In the genomic region with DNA sequence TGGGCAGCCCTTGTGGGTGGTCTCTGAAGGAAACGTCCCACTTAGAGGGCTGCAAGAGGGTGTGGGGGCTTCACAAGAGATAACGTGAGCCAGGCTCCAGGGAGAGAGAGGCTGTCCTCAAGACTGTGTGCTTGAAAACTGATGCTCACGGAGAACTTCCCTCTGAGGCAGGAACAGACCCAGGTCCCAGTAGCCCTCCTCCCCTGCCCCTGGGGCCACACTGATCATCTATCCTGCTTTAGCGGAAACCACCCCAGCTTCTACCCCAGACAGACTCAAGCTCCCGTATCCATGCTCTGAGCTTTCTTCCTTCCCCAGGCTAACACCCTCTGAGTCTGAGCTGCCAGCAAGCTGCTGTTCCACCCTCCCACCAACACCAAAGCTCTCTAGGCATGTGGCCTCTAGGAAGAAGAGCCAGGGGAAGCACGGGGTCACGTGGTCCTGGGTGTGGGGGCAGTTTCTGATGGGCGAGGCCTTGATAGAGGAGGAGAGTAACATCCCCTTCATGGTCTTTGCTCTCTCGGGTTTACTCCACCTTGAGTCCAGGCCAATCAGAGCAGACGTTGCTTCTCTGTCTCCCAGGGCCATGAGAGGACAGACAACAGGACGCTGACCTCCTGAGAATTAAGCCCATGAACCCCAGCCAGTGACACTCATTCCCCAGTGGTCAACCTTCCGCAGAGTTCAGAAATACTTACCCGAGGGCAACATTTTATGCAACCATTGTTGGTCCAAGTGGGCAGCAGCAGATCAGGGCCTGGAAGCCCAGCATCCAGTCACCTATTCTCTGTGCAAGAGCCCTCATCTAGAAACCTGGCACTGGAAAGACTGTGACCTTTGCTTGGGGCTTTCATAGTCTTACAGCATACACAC, we compare ENCODE assay signal across 8 cellular contexts. TPM values are rescaled to one million over a fixed set of nuclear protein-coding genes. Genes with fewer than 3 reads are reported as not detected.
A peak's percentile ranks its signal among the peaks of the same experiment; 100 is the strongest.
DNase-seq lines count a peak whose midpoint lies in the region; ATAC-seq and TF ChIP-seq lines count a peak whose summit lies in the region.

No MANE protein-coding gene starts in this region.

- H3K27ac ChIP-seq in SK-N-MC (no peak overlapping the region; the same call in 1 of the 2 replicates), mammary epithelial cell (ENCODE audit: insufficient read depth, low read depth, low read length) (peak overlapping the region; percentile 54)

- H2AFZ ChIP-seq in mammary epithelial cell (ENCODE audit: low read depth, low read length), result peak overlapping the region; percentile 76

- no peak for TF ChIP-seq CTCF in mammary epithelial cell (conservative IDR thresholded peaks at IDR 0.05 in 1 of 2, IDR thresholded peaks at IDR 0.05 in 1 of 2; ENCODE audit: extremely low read depth in 1 of 2, insufficient read depth in 1 of 2, low read depth in 1 of 2, low read length in 2 of 2)

- H3K9ac ChIP-seq in SK-N-MC (ENCODE audit: insufficient read length) (peak overlapping the region; percentile 99), mammary epithelial cell (ENCODE audit: insufficient read depth, low read length) (peak overlapping the region; percentile 80)

- in situ Hi-C loops in mammary epithelial cell (cut with MboI; ENCODE audit: low sequenced_read_pairs in 2 of 2), result no loop called here

- H3K36me3 ChIP-seq in SK-N-MC (ENCODE audit: insufficient read depth, low read length) (peaks cover 30% of the 10 kb centered on the region; the same call in 1 of the 2 replicates), mammary epithelial cell (ENCODE audit: insufficient read depth, low read length) (peaks cover 3% of the 10 kb centered on the region)

- no peaks in the 10 kb centered on the region for H4K20me1 ChIP-seq in mammary epithelial cell (ENCODE audit: insufficient read depth, low read length)

- peak; percentile 30 for ATAC-seq in GM19468 (IDR thresholded peaks at IDR 0.05; ENCODE audit: extremely low read depth, unreplicated experiment)
- ATAC-seq in HG03571 (IDR thresholded peaks at IDR 0.05; ENCODE audit: unreplicated experiment), result peak; percentile 53
- ATAC-seq in left colon, result peak; percentile 65

- peak; percentile 82 for DNase-seq in EH (ENCODE audit: low read depth)
- no peak for DNase-seq in SK-N-MC (ENCODE audit: low read depth, low spot score)
- peak; percentile 23 for DNase-seq in mammary epithelial cell
- peak; percentile 91 to 95 for DNase-seq in left colon
- peak in 2 of 3 experiments; percentile 37 to 38 for DNase-seq in stimulated activated CD4-positive, alpha-beta T cell treated with anti-CD3 and anti-CD28 coated beads, TNF-alpha, amount 100 ng/mL, for 4 hours (ENCODE audit: low read depth in 3 of 3)
- DNase-seq in midbrain (lab: John Stamatoyannopoulos, UW), result no peak

- H3K4me3 ChIP-seq in SK-N-MC, result peak overlapping the region; percentile 90
- H3K4me3 ChIP-seq in mammary epithelial cell (replicated peaks in 1 of 3; ENCODE audit: insufficient read depth in 1 of 3, low read depth in 2 of 3, low read length in 3 of 3), result peak overlapping the region; percentile 67 to 86 (median 77)

- WGBS in mammary epithelial cell (ENCODE audit: low coverage, missing lambda C conversion rate), result 32% methylated on average over 10 of the region's 13 CpGs

- peak overlapping the region; percentile 90 for H3K4me2 ChIP-seq in mammary epithelial cell (ENCODE audit: insufficient read depth, low read depth, low read length)

- H3K27me3 ChIP-seq in mammary epithelial cell (ENCODE audit: insufficient read depth, low read length), result no peaks in the 10 kb centered on the region

- intact Hi-C loops in mammary epithelial cell (cut with micrococcal nuclease) (no loop called here), left colon (cut with DNase I, micrococcal nuclease) (no loop called here)

- BruUV-seq in mammary epithelial cell (replicated peaks; lab: Mats Ljungman, UMichigan), result no TSS peak

- CTCF ChIA-PET in mammary epithelial cell (lab: Charles Lee; ENCODE audit: low non-redundant PET), result interaction anchor here (0.7 to 0.8 kb wide), 4 partner anchors 13 to 65 kb away, joined by 3 to 18 read pairs (median 4); no protein-coding TSS in a partner anchor

- no peaks in the 10 kb centered on the region for H3K9me3 ChIP-seq in SK-N-MC (ENCODE audit: low read depth, low read length)
- no peaks in the 10 kb centered on the region for H3K9me3 ChIP-seq in mammary epithelial cell (replicated peaks; ENCODE audit: insufficient read depth, low read length)

- peaks cover 12% of the 10 kb centered on the region for H3K79me2 ChIP-seq in mammary epithelial cell (ENCODE audit: insufficient read depth, low read length)

- dilution Hi-C loops in mammary epithelial cell (cut with HindIII; ENCODE audit: low sequenced_read_pairs), result no loop called here

- peaks cover 12% of the 10 kb centered on the region for H3K4me1 ChIP-seq in mammary epithelial cell (ENCODE audit: insufficient read depth, low read length)

RNA-seq across cellular contexts. Expression of a gene that starts 1.3 kb away (rescaled TPM):
- total RNA-seq in mammary epithelial cell (100 to 1,000 TPM in 1 of 2 donors, 10 to 100 TPM in 1; 55.5 to 129 TPM), left colon (100 to 1,000 TPM; 150 to 223 TPM)
- 45.2 TPM for polyA plus RNA-seq in mammary epithelial cell
- 27.1 TPM for polyA minus RNA-seq in mammary epithelial cell

RNA-seq across cellular contexts. Expression of a gene that starts 19.1 kb away (rescaled TPM):
- total RNA-seq in mammary epithelial cell, result 10 to 100 TPM; 38.4 to 55.7 TPM
- 26.1 TPM for polyA plus RNA-seq in mammary epithelial cell
- polyA minus RNA-seq in mammary epithelial cell, result 74.9 TPM
- 100 to 1,000 TPM; 101 to 107 TPM for total RNA-seq in left colon

RNA-seq across cellular contexts. Expression of a gene that starts 19.3 kb away (rescaled TPM):
- total RNA-seq in mammary epithelial cell (1 to 10 TPM; 1.1 to 1.5 TPM), left colon (1 to 10 TPM; 1.2 to 1.5 TPM)
- 0.63 TPM for polyA plus RNA-seq in mammary epithelial cell
- 2.1 TPM for polyA minus RNA-seq in mammary epithelial cell

RNA-seq across cellular contexts. Expression of a gene that starts 24.1 kb away (rescaled TPM):
- not detected for total RNA-seq in mammary epithelial cell
- not detected for polyA plus RNA-seq in mammary epithelial cell
- polyA minus RNA-seq in mammary epithelial cell, result not detected
- total RNA-seq in left colon, result under 1 TPM; 0.28 to 0.31 TPM

RNA-seq across cellular contexts. Expression of a gene that starts 35.0 kb away (rescaled TPM):
- total RNA-seq in mammary epithelial cell, result under 1 TPM in 1 of 2 donors, not detected in 1; 0.33 TPM
- 0.08 TPM for polyA plus RNA-seq in mammary epithelial cell
- not detected for polyA minus RNA-seq in mammary epithelial cell
- 1 to 10 TPM; 1.0 TPM for total RNA-seq in left colon

Comparison
In these comparisons a context has a peak if more than half of its experiments do, and no peak if none do; other contexts are left out.
1. DNase-seq: peak in EH (single experiment), mammary epithelial cell (single experiment), left colon (2 of 2) and stimulated activated CD4-positive, alpha-beta T cell treated with anti-CD3 and anti-CD28 coated beads, TNF-alpha, amount 100 ng/mL, for 4 hours (2 of 3); none in SK-N-MC (single experiment) and midbrain (single experiment).
2. Peak in every context shown above with its lines, with median percentiles within 50 percentile points of each other: ATAC-seq.